1 cellular context compared by ENCODE assay signal in the genomic region with DNA sequence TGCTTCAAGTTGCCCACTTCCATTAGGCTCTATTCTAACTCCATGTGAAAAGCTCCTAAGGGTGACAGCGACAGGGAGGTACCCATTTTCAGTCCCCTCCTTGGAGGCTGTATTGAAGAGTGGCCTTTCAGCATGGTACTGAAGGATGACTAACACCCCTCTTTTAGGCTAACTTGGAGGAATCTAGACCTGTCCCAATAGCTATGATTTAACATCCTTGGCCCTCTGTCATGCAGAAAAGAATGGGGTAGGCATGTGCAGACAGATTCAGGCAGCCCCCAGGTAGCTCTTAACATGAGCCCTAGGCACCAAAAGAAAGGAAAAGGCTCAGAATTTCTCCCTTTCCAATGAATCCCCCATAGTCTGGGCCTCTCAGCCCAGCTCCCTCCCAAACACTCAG.
TF ChIP-seq lines count a peak whose summit lies in the region.

No MANE protein-coding gene starts in this region.

TF ChIP-seq in K562, 482 proteins besides CTCF, POLR2A, EP300 and RAD21:
- TF ChIP-seq, protein P1, sequence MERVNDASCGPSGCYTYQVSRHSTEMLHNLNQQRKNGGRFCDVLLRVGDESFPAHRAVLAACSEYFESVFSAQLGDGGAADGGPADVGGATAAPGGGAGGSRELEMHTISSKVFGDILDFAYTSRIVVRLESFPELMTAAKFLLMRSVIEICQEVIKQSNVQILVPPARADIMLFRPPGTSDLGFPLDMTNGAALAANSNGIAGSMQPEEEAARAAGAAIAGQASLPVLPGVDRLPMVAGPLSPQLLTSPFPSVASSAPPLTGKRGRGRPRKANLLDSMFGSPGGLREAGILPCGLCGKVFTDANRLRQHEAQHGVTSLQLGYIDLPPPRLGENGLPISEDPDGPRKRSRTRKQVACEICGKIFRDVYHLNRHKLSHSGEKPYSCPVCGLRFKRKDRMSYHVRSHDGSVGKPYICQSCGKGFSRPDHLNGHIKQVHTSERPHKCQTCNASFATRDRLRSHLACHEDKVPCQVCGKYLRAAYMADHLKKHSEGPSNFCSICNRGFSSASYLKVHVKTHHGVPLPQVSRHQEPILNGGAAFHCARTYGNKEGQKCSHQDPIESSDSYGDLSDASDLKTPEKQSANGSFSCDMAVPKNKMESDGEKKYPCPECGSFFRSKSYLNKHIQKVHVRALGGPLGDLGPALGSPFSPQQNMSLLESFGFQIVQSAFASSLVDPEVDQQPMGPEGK (CRISPR knock-in tag; IDR thresholded peaks at IDR 0.05; ENCODE audit: borderline replicate concordance): no peak
- TF ChIP-seq ZNF146 (CRISPR knock-in tag; IDR thresholded peaks at IDR 0.05; ENCODE audit: unreplicated experiment) (no peak), GABPA (tag; conservative IDR thresholded peaks at IDR 0.05; ENCODE audit: low read depth) (no peak), NR2C2 (CRISPR knock-in tag; IDR thresholded peaks at IDR 0.05) (no peak), NR2C2 (tag; IDR thresholded peaks at IDR 0.05) (no peak), KAT7 (CRISPR knock-in tag; IDR thresholded peaks at IDR 0.05; ENCODE audit: borderline replicate concordance) (no peak), ZNF174 (CRISPR knock-in tag; IDR thresholded peaks at IDR 0.05) (no peak), NR2C1 (IDR thresholded peaks at IDR 0.05) (no peak), NR2C1 (tag; IDR thresholded peaks at IDR 0.05) (no peak), MCM7 (IDR thresholded peaks at IDR 0.05) (no peak), ILF3 (IDR thresholded peaks at IDR 0.05; ENCODE audit: borderline replicate concordance) (no peak)
- TF ChIP-seq, protein P2, sequence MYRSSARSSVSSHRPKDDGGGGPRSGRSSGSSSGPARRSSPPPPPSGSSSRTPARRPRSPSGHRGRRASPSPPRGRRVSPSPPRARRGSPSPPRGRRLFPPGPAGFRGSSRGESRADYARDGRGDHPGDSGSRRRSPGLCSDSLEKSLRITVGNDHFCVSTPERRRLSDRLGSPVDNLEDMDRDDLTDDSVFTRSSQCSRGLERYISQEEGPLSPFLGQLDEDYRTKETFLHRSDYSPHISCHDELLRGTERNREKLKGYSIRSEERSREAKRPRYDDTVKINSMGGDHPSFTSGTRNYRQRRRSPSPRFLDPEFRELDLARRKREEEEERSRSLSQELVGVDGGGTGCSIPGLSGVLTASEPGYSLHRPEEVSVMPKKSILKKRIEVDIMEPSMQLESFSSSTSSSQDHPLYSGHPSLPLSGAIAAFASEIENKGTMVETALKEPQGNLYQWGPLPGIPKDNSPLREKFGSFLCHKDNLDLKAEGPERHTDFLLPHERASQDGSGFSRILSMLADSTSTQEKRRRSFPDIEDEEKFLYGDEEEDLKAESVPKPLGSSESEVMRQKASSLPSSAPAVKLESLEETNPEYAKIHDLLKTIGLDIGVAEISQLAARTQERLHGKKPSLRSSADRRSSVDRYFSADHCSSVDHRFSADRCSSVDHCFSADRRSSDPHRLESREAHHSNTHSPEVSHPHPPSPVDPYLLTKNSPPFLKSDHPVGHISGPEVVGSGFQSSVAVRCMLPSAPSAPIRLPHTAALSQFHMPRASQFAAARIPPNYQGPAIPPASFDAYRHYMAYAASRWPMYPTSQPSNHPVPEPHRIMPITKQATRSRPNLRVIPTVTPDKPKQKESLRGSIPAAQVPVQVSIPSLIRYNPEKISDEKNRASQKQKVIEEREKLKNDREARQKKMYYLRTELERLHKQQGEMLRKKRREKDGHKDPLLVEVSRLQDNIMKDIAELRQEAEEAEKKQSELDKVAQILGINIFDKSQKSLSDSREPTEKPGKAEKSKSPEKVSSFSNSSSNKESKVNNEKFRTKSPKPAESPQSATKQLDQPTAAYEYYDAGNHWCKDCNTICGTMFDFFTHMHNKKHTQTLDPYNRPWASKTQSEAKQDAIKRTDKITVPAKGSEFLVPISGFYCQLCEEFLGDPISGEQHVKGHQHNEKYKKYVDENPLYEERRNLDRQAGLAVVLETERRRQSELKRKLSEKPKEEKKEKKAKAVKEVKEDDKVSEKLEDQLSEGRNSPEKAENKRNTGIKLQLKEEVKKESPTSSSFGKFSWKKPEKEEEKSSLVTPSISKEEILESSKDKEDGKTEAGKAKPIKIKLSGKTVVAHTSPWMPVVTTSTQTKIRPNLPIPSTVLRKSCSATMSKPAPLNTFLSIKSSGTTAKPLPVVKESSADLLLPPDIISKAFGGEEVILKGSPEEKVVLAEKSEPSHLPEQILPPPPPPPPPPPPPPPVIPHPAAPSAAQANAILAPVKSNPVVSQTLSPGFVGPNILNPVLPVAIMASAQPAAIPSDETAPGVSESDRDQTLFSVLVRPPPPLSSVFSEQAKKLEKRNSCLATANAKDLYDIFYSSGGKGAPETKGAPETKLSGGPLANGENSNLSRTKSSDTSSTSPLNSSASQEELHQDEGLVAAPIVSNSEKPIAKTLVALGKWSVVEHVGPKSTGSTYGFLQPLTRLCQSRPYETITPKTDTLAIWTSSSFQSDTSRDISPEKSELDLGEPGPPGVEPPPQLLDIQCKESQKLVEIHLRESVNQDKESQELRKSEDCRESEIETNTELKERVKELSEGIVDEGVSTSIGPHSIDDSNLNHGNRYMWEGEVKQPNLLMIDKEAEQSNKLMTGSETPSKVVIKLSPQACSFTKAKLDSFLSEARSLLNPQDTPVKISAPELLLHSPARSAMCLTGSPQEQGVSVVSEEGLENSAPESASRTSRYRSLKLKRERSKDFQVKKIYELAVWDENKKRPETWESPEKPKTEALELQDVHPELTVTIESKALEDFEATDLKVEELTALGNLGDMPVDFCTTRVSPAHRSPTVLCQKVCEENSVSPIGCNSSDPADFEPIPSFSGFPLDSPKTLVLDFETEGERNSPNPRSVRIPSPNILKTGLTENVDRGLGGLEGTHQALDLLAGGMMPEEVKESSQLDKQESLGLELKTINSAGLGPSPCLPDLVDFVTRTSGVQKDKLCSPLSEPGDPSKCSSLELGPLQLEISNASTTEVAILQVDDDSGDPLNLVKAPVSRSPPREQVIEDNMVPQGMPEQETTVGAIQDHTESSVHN (IDR thresholded peaks at IDR 0.05; ENCODE audit: borderline replicate concordance in 1 of 2, low read depth in 1 of 2): no peak
- TF ChIP-seq, protein P3, sequence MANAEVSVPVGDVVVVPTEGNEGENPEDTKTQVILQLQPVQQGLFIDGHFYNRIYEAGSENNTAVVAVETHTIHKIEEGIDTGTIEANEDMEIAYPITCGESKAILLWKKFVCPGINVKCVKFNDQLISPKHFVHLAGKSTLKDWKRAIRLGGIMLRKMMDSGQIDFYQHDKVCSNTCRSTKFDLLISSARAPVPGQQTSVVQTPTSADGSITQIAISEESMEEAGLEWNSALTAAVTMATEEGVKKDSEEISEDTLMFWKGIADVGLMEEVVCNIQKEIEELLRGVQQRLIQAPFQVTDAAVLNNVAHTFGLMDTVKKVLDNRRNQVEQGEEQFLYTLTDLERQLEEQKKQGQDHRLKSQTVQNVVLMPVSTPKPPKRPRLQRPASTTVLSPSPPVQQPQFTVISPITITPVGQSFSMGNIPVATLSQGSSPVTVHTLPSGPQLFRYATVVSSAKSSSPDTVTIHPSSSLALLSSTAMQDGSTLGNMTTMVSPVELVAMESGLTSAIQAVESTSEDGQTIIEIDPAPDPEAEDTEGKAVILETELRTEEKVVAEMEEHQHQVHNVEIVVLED (CRISPR knock-in tag; IDR thresholded peaks at IDR 0.05): no peak
